ENCODE assay signal across 14 cellular contexts in genomic region chr2:72863046-72863445, GRCh38. TPM values are rescaled to one million over a fixed set of nuclear protein-coding genes. Genes with fewer than 3 reads are reported as not detected.
DNase-seq lines count a peak whose midpoint lies in the region; ATAC-seq, FAIRE-seq and TF ChIP-seq lines count a peak whose summit lies in the region.
"Had no signal": no experiment of that assay in that cellular context is flagged by ENCODE, and none has a peak within 500 bp of the region (broad histone marks: within the 10 kb centered on the region; RNA-seq: fewer than 3 reads in every experiment).

No MANE protein-coding gene starts in this region.

- H3K36me3 Mint-ChIP-seq in H9 (ENCODE audit: insufficient read depth in 1 of 3, low read depth in 3 of 3) (no peaks in the 10 kb centered on the region), WTC11 (no peaks in the 10 kb centered on the region), natural killer cell (no peaks in the 10 kb centered on the region)
- H3K36me3 Mint-ChIP-seq: stimulated activated naive B cell treated with anti-CD40 and anti-IgM and Interleukin-4, amounts not matched to agents 10 μg/mL and 1 μg/mL and 100 μg/mL, for 72 hours had no signal

- H2BK5ac ChIP-seq in H9 (ENCODE audit: insufficient read length, low read length) = no peak overlapping the region

- no peaks in the 10 kb centered on the region for H3K9me3 ChIP-seq in A549
- H3K9me3 ChIP-seq in H9 (ENCODE audit: control insufficient read depth, low read depth, low read length) = no peaks in the 10 kb centered on the region

- WGBS in A549 (ENCODE audit: missing lambda C conversion rate) = 62% methylated on average over 13 of the region's 13 CpGs
- WGBS in H9 (ENCODE audit: extremely low coverage, insufficient read length, low lambda C conversion rate) = no CpG with 5 or more reads among the region's 13 CpGs

- H2BK20ac ChIP-seq in H9 (ENCODE audit: low read depth, low read length, poor library complexity, severe bottlenecking) = no peak overlapping the region

- H3K4me3 ChIP-seq in A549 = peak overlapping the region; percentile 41; the same call in 2 of the 3 replicates

- no peaks in the 10 kb centered on the region for H4K20me1 ChIP-seq in H9 (ENCODE audit: control insufficient read depth, insufficient read depth, insufficient read length)

- H2BK12ac ChIP-seq in H9 (ENCODE audit: insufficient read length, low read depth, low read length) = no peak overlapping the region

- no peak for TF ChIP-seq POLR2A in A549 (IDR thresholded peaks at IDR 0.05; ENCODE audit: low read length)

- H3K9me3 Mint-ChIP-seq in H9 (no peaks in the 10 kb centered on the region), WTC11 (no peaks in the 10 kb centered on the region), natural killer cell (no peaks in the 10 kb centered on the region)
- H3K9me3 Mint-ChIP-seq: central memory CD8-positive, alpha-beta T cell; stimulated activated naive B cell treated with anti-CD40 and anti-IgM and Interleukin-4, amounts not matched to agents 10 μg/mL and 1 μg/mL and 100 μg/mL, for 72 hours had no signal

- H3K27ac ChIP-seq in A549 = peak overlapping the region in 1 of 2 experiments; percentile 58; a peak in 2 of 6 replicates
- no peak overlapping the region for H3K27ac ChIP-seq in H9 (ENCODE audit: insufficient read length, low read depth, low read length)
- H3K27ac ChIP-seq: HL-60 had no signal

- H3K56ac ChIP-seq in H9 (ENCODE audit: insufficient read length, low read depth, low read length) = no peak overlapping the region

- H2BK120ac ChIP-seq in H9 (ENCODE audit: low read depth, low read length, poor library complexity, severe bottlenecking) = no peak overlapping the region

- ATAC-seq in A549 = peak; percentile 8 to 25; a peak in 5 of 6 replicates
- peak; percentile 28 for ATAC-seq in WTC11
- ATAC-seq in natural killer cell = no peak

- no peak overlapping the region for H2AK5ac ChIP-seq in H9 (ENCODE audit: insufficient read length, low read length)

- H3K4ac ChIP-seq in H9 (ENCODE audit: low read depth, low read length) = no peak overlapping the region

- H3K4me1 ChIP-seq in A549 (peaks cover 10% of the 10 kb centered on the region; the same call in 2 of the 3 replicates), H9 (ENCODE audit: insufficient read depth, low read length) (no peaks in the 10 kb centered on the region)

- FAIRE-seq in A549 (lab: Jason Lieb, UNC) = no peak

- H3K14ac ChIP-seq in H9 (ENCODE audit: insufficient read depth, low read length) = no peak overlapping the region

- POLR2A ChIA-PET in A549 (lab: Yijun Ruan, JAX) = interaction anchor here (0.6 to 1.2 kb wide), 2 partner anchors 83 to 90 kb away, joined by 3 to 4 read pairs; no protein-coding TSS in a partner anchor
- POLR2A ChIA-PET in WTC11 (lab: Charles Lee) = interaction anchor here (0.6 to 1.0 kb wide), 2 partner anchors 47 to 1162 kb away, joined by 3 to 10 read pairs; no protein-coding TSS in a partner anchor

- H3T11ph ChIP-seq in H9 (ENCODE audit: low read length) = no peak overlapping the region

- intact Hi-C loops in natural killer cell (cut with micrococcal nuclease) = loop anchor here (5.0 kb wide), 1 partner anchor 1316 kb away; no protein-coding TSS in a partner anchor

- peaks cover 9 to 14% of the 10 kb centered on the region in 2 experiments for H3K4me1 Mint-ChIP-seq in H9
- H3K4me1 Mint-ChIP-seq in WTC11 = peaks cover 20% of the 10 kb centered on the region
- peaks cover 8 to 9% of the 10 kb centered on the region in 2 donors for H3K4me1 Mint-ChIP-seq in natural killer cell

- H3K23me2 ChIP-seq in H9 (ENCODE audit: insufficient read length, low read depth, low read length, poor library complexity, severe bottlenecking) = peaks cover 8% of the 10 kb centered on the region

- TF ChIP-seq EP300 in A549 (IDR thresholded peaks at IDR 0.05) = no peak

- H3K4me3 Mint-ChIP-seq in H9 (peak overlapping the region; percentile 68 to 75), WTC11 (peak overlapping the region; percentile 73), natural killer cell (no peak overlapping the region)

- CTCF ChIA-PET in A549 (lab: Yijun Ruan, JAX) = interaction anchor here (0.6 to 7.6 kb wide), 61 partner anchors 8 to 1523 kb away, joined by 3 to 228 read pairs (median 4); partner anchors contain the start of gene SPR
- CTCF ChIA-PET in WTC11 (lab: Charles Lee) = interaction anchor here (0.6 to 5.0 kb wide), 66 partner anchors 8 to 1287 kb away, joined by 3 to 55 read pairs (median 5); partner anchors contain the start of genes EMX1, PRADC1 and SPR

- no peak overlapping the region for H2BK15ac ChIP-seq in H9 (ENCODE audit: low read depth, low read length)

- H4K91ac ChIP-seq in H9 (ENCODE audit: insufficient read length, low read depth, low read length) = no peak overlapping the region

- H4K5ac ChIP-seq in H9 (ENCODE audit: insufficient read length, low read depth, low read length) = no peak overlapping the region

- peak overlapping the region; percentile 14 for H2AFZ ChIP-seq in H9 (ENCODE audit: low read length)

- no peak overlapping the region for H3K23ac ChIP-seq in H9 (ENCODE audit: insufficient read length, low read depth, low read length)

- no peak for TF ChIP-seq RAD21 in A549 (conservative IDR thresholded peaks at IDR 0.05 in 1 of 2, IDR thresholded peaks at IDR 0.05 in 1 of 2)

- H3K79me2 ChIP-seq in H9 (ENCODE audit: insufficient read depth, low read length) = no peaks in the 10 kb centered on the region

- no peaks in the 10 kb centered on the region; the same call in 1 of the 2 replicates for H3K27me3 ChIP-seq in H9 (ENCODE audit: insufficient read depth, low read length)

- H3K27ac Mint-ChIP-seq in H9 (no peak overlapping the region; a peak in 1 of 7 replicates), WTC11 (no peak overlapping the region), natural killer cell (no peak overlapping the region)
- H3K27ac Mint-ChIP-seq: stimulated activated naive B cell treated with anti-CD40 and anti-IgM and Interleukin-4, amounts not matched to agents 10 μg/mL and 1 μg/mL and 100 μg/mL, for 72 hours had no signal

- H3K9ac ChIP-seq in H9 (ENCODE audit: extremely low read depth, insufficient read length, low read length) = no peak overlapping the region

- TF ChIP-seq CTCF in A549 (IDR thresholded peaks at IDR 0.05) = no peak
- no peak for TF ChIP-seq CTCF in H9 (conservative IDR thresholded peaks at IDR 0.05)
- TF ChIP-seq CTCF in WTC11 (IDR thresholded peaks at IDR 0.05) = no peak
- TF ChIP-seq CTCF in natural killer cell (IDR thresholded peaks at IDR 0.05) = no peak

- DNase-seq in A549 (ENCODE audit: low read depth in 1 of 2, low spot score in 1 of 2) = no peak
- DNase-seq in H9 = peak; percentile 63
- peak; percentile 34 for DNase-seq in WTC11 (ENCODE audit: low spot score)
- peak; percentile 32 for DNase-seq in iPS-NIHi7 (ENCODE audit: extremely low spot score)
- DNase-seq in NK-92 (lab: John Stamatoyannopoulos, UW; ENCODE audit: unreplicated experiment) = no peak
- DNase-seq in natural killer cell = no peak
- no peak for DNase-seq in medulla oblongata (ENCODE audit: extremely low spot score)
- DNase-seq in C1 segment of cervical spinal cord (lab: John Stamatoyannopoulos, UW) = no peak

- H3K18ac ChIP-seq in H9 (ENCODE audit: insufficient read length, low read depth, low read length) = no peak overlapping the region

- no peak overlapping the region for H4K8ac ChIP-seq in H9 (replicated peaks; ENCODE audit: insufficient read length, low read depth, low read length)

- H3K27me3 Mint-ChIP-seq in H9 (ENCODE audit: low read depth) = peaks cover 22% of the 10 kb centered on the region
- H3K27me3 Mint-ChIP-seq in WTC11 (ENCODE audit: low read depth) = peaks cover 16% of the 10 kb centered on the region
- peaks cover 31 to 62% of the 10 kb centered on the region in 2 donors for H3K27me3 Mint-ChIP-seq in natural killer cell (ENCODE audit: low read depth in 2 of 2)

- H3K4me2 ChIP-seq in A549 (peak overlapping the region; percentile 93), H9 (ENCODE audit: insufficient read depth, insufficient read length, low read length) (peak overlapping the region; percentile 53)

- no peaks in the 10 kb centered on the region for H3K79me1 ChIP-seq in H9 (ENCODE audit: insufficient read depth, low read depth, low read length, poor library complexity, severe bottlenecking)

TF ChIP-seq in A549, 52 proteins besides CTCF, POLR2A, EP300 and RAD21 (continues in another document):
- no peak for TF ChIP-seq EHF (CRISPR knock-in tag; IDR thresholded peaks at IDR 0.05)
- TF ChIP-seq RCOR1 (IDR thresholded peaks at IDR 0.05; ENCODE audit: low read depth, low read length) = no peak

RNA-seq across cellular contexts. Expression of gene SPR, which starts 24.2 kb away (rescaled TPM):
- 88.5 and 99.3 TPM in 2 replicates for polyA plus RNA-seq in A549 (2011; rRNA removed)
- 128 and 139 TPM in 2 replicates for polyA plus RNA-seq in A549 (2012; cell fraction: cytosol; rRNA removed)
- 81.5 and 86.8 TPM in 2 replicates for polyA plus RNA-seq in A549 (2012; cell fraction: nucleus; rRNA removed)
- 118 to 141 TPM (median 138 TPM) in 3 replicates for polyA plus RNA-seq in A549 (2017; fragmentation: RNase III; extraction: RNeasy Plus Mini Kit Qiagen cat#74134 plus additional on column Dnase treatment)
- polyA minus RNA-seq in A549 (2011; rRNA and poly(A)+ RNA removed) = 50.9 and 53.4 TPM in 2 replicates
- total RNA-seq in H9 (2021) = 7.3 and 7.6 TPM in 2 replicates
- 9.4 to 13.2 TPM (median 13.0 TPM) in 3 replicates for total RNA-seq in WTC11 (2021)
- total RNA-seq in natural killer cell = 1 to 10 TPM in 1 of 3 donors, under 1 TPM in 2; 0.16 to 1.7 (median 0.34) TPM

RNA-seq across cellular contexts. Expression of gene EXOC6B, which starts 37.2 kb away (rescaled TPM):
- polyA plus RNA-seq in A549 (2011; rRNA removed) = 24.7 and 28.3 TPM in 2 replicates
- 4.9 and 6.5 TPM in 2 replicates for polyA plus RNA-seq in A549 (2012; cell fraction: cytosol; rRNA removed)
- polyA plus RNA-seq in A549 (2012; cell fraction: nucleus; rRNA removed) = 11.3 and 11.4 TPM in 2 replicates
- 14.3 to 18.5 TPM (median 15.5 TPM) in 3 replicates for polyA plus RNA-seq in A549 (2017; fragmentation: RNase III; extraction: RNeasy Plus Mini Kit Qiagen cat#74134 plus additional on column Dnase treatment)
- 42.2 and 45.6 TPM in 2 replicates for polyA minus RNA-seq in A549 (2011; rRNA and poly(A)+ RNA removed)
- 37.9 and 40.1 TPM in 2 replicates for total RNA-seq in H9 (2021)
- 33.7 to 38.1 TPM (median 37.7 TPM) in 3 replicates for total RNA-seq in WTC11 (2021)
- total RNA-seq in natural killer cell = 10 to 100 TPM; 16.6 to 17.2 (median 17.1) TPM

RNA-seq across cellular contexts. Expression of gene EMX1, which starts 54.3 kb away (rescaled TPM):
- polyA plus RNA-seq in A549 (2011; rRNA removed) (not detected in 2 replicates), A549 (2017; fragmentation: RNase III; extraction: RNeasy Plus Mini Kit Qiagen cat#74134 plus additional on column Dnase treatment) (0.05 TPM in 1 of 3 replicates, not detected in the others)
- polyA plus RNA-seq in A549 (2012; cell fraction: cytosol; rRNA removed) = 0.04 and 0.08 TPM in 2 replicates
- polyA plus RNA-seq in A549 (2012; cell fraction: nucleus; rRNA removed) = 0.04 TPM in 2 replicates
- polyA minus RNA-seq in A549 (2011; rRNA and poly(A)+ RNA removed) = not detected in 2 replicates
- total RNA-seq in H9 (2021) (0.64 and 0.72 TPM in 2 replicates), WTC11 (2021) (3.6 to 4.4 TPM (median 3.8 TPM) in 3 replicates), natural killer cell (not detected)
- total RNA-seq: NCI-H460, SK-MEL-5 had no signal
- polyA plus RNA-seq: BJ had no signal

Comparison
In these comparisons a context has a peak if more than half of its experiments do, and no peak if none do; other contexts are left out.
1. ATAC-seq: peak in A549 (2 of 2) and WTC11 (single experiment); none in natural killer cell (0 of 3).
2. DNase-seq: peak in H9 (single experiment), WTC11 (single experiment) and iPS-NIHi7 (single experiment); none in A549 (0 of 2), NK-92 (single experiment), natural killer cell (single experiment), medulla oblongata (single experiment) and C1 segment of cervical spinal cord (0 of 14).